ENCODE assay signal across 20 cellular contexts in the genomic region with DNA sequence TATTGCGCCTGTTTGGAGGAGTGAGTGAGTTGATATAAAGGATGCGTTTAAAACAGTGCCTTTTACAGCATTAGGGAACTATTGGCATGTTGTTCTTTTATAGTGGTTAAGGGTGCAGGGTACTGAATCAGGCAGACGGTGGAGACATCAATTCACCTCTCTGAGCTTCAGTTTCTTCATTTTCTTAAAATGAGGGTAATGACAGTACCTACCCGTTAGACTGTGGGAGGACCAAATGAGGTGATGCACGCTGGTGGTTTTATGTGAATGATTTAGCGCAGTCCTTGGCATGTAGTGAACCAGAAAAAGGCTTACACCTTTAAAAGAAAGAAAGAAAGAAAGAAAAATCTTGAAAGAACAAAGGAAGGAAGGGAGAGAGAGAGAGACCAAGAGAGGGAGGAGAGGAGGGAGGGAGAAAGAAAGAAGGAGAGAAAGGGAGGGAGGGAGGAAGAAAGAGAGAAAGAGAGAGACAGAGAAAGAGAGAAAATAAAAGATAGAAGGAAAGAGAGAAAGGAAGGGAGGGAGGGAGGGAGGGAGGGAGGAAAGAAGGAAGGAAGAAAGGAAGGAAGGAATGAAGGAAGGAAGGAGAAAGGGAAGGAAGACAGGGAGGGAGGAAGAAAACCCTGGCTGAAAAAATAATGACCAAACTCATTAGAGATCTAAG. TPM values are rescaled to one million over a fixed set of nuclear protein-coding genes. Genes with fewer than 3 reads are reported as not detected.
DNase-seq lines count a peak whose midpoint lies in the region; ATAC-seq, FAIRE-seq and TF ChIP-seq lines count a peak whose summit lies in the region.
"Had no signal": no experiment of that assay in that cellular context is flagged by ENCODE, and none has a peak within 500 bp of the region (broad histone marks: within the 10 kb centered on the region; RNA-seq: fewer than 3 reads in every experiment).

No MANE protein-coding gene starts in this region.

- no peaks in the 10 kb centered on the region for H3K9me1 ChIP-seq in K562 (ENCODE audit: control insufficient read depth, insufficient read depth, low read length)

- H4K20me1 ChIP-seq in K562 (replicated peaks; ENCODE audit: control insufficient read depth, insufficient read depth, low read length), result no peaks in the 10 kb centered on the region

- no peak overlapping the region for H3K4me3 ChIP-seq in K562
- H3K4me3 ChIP-seq: A549, skin epidermis had no signal

- POLR2A ChIA-PET in activated CD4-positive, alpha-beta memory T cell treated with anti-CD3 and anti-CD28 coated beads for 36 hours (lab: Charles Lee), result interaction anchor here (0.5 to 1.8 kb wide), 6 partner anchors 17 to 148 kb away, joined by 3 to 9 read pairs (median 3); no protein-coding TSS in a partner anchor
- POLR2A ChIA-PET in activated CD4-positive, alpha-beta memory T cell treated with anti-CD3 and anti-CD28 coated beads, Interleukin-2, amount 10 ng/mL, durations not matched to agents 7 days and 5 days (lab: Charles Lee), result interaction anchor here (1.0 kb wide), 1 partner anchor 25 kb away, joined by 5 read pairs; no protein-coding TSS in a partner anchor
- POLR2A ChIA-PET in activated CD4-positive, alpha-beta T cell treated with anti-CD3 and anti-CD28 coated beads, Interleukin-2, amount 10 ng/mL, durations not matched to agents 7 days and 5 days (lab: Charles Lee), result no interaction called here
- POLR2A ChIA-PET in K562 (lab: Yijun Ruan, JAX), result no interaction called here

- no peak for FAIRE-seq in K562 (lab: Jason Lieb, UNC)
- FAIRE-seq: A549, urothelium cell line had no signal

- H3K4me1 ChIP-seq in K562 (replicated peaks in 1 of 2; ENCODE audit: control insufficient read depth in 2 of 2, insufficient read depth in 2 of 2, low read length in 2 of 2), result no peaks in the 10 kb centered on the region
- H3K4me1 ChIP-seq: A549 had no signal

- TF ChIP-seq EP300 in K562 (IDR thresholded peaks at IDR 0.05; ENCODE audit: low read length), result no peak

- no peak for TF ChIP-seq POLR2A in K562 (conservative IDR thresholded peaks at IDR 0.05)

- DNase-seq in activated CD4-positive, alpha-beta memory T cell treated with anti-CD3 and anti-CD28 coated beads for 36 hours, result peak; percentile 61
- DNase-seq in activated CD4-positive, alpha-beta memory T cell treated with anti-CD3 and anti-CD28 coated beads, Interleukin-2, amount 10 ng/mL, durations not matched to agents 7 days and 5 days, result no peak
- DNase-seq in activated CD4-positive, alpha-beta T cell treated with anti-CD3 and anti-CD28 coated beads, Interleukin-2, amount 10 ng/mL, durations not matched to agents 7 days and 5 days, result no peak
- no peak for DNase-seq in K562 (ENCODE audit: extremely low read depth in 1 of 4, low spot score in 3 of 4)
- DNase-seq in stimulated activated CD8-positive, alpha-beta memory T cell treated with anti-CD3 and anti-CD28 coated beads, Interleukin-4, amount 100 ng/mL, for 48 hours, result peak; percentile 40
- no peak for DNase-seq in OCI-M2 (lab: John Stamatoyannopoulos, UW; ENCODE audit: unreplicated experiment)
- no peak for DNase-seq in GM10266 (ENCODE audit: extremely low spot score)
- DNase-seq: erythroblast, KBM-7, left ventricle myocardium superior, NCI-H1048, NCI-H748 treated with DMSO at 0.1 percent for 48 hours, PC-3, posterior cingulate gyrus had no signal

- intact Hi-C loops in activated CD4-positive, alpha-beta memory T cell treated with anti-CD3 and anti-CD28 coated beads for 36 hours (cut with micrococcal nuclease), result loop anchor here (1.0 to 5.0 kb wide), 3 partner anchors 18 to 34 kb away; no protein-coding TSS in a partner anchor
- intact Hi-C loops in K562 (cut with micrococcal nuclease), result no loop called here

- WGBS in K562 (ENCODE audit: insufficient coverage, low coverage, missing lambda C conversion rate), result 2% methylated on average over 6 of the region's 6 CpGs

- no peak overlapping the region for H3K27ac ChIP-seq in K562 (ENCODE audit: extremely low read depth, low read depth, low read length)
- H3K27ac ChIP-seq: A549, HL-60, skin epidermis had no signal

- H3K36me3 ChIP-seq in K562 (ENCODE audit: control insufficient read depth, insufficient read depth, low read length), result no peaks in the 10 kb centered on the region

- H3K27ac Mint-ChIP-seq in activated CD4-positive, alpha-beta memory T cell treated with anti-CD3 and anti-CD28 coated beads for 36 hours, result no peak overlapping the region
- H3K27ac Mint-ChIP-seq in activated CD4-positive, alpha-beta memory T cell treated with anti-CD3 and anti-CD28 coated beads, Interleukin-2, amount 10 ng/mL, durations not matched to agents 7 days and 5 days, result no peak overlapping the region
- H3K27ac Mint-ChIP-seq in activated CD4-positive, alpha-beta T cell treated with anti-CD3 and anti-CD28 coated beads, Interleukin-2, amount 10 ng/mL, durations not matched to agents 7 days and 5 days, result peak overlapping the region; percentile 32
- H3K27ac Mint-ChIP-seq: dendritic cell treated with granulocyte-macrophage colony-stimulating factor and Interleukin-4, amounts not matched to agents 40 ng/mL and 50 ng/mL, for 4 days had no signal

- CTCF ChIA-PET in activated CD4-positive, alpha-beta memory T cell treated with anti-CD3 and anti-CD28 coated beads for 36 hours (lab: Charles Lee), result interaction anchor here (0.9 to 3.5 kb wide), 8 partner anchors 10 to 366 kb away, joined by 4 to 33 read pairs (median 4); partner anchors contain the start of gene CCND2
- CTCF ChIA-PET in activated CD4-positive, alpha-beta memory T cell treated with anti-CD3 and anti-CD28 coated beads, Interleukin-2, amount 10 ng/mL, durations not matched to agents 7 days and 5 days (lab: Charles Lee), result interaction anchor here (1.2 to 1.4 kb wide), 2 partner anchors 26 to 144 kb away, joined by 3 to 4 read pairs; no protein-coding TSS in a partner anchor
- CTCF ChIA-PET in activated CD4-positive, alpha-beta T cell treated with anti-CD3 and anti-CD28 coated beads, Interleukin-2, amount 10 ng/mL, durations not matched to agents 7 days and 5 days (lab: Charles Lee), result interaction anchor here (0.8 to 1.2 kb wide), 4 partner anchors 13 to 112 kb away, joined by 3 to 4 read pairs (median 3); no protein-coding TSS in a partner anchor
- CTCF ChIA-PET in K562 (lab: Yijun Ruan, JAX; ENCODE audit: low intra/inter-chr PET ratio), result no interaction called here

- H3K27me3 Mint-ChIP-seq in activated CD4-positive, alpha-beta memory T cell treated with anti-CD3 and anti-CD28 coated beads for 36 hours, result peaks cover 2% of the 10 kb centered on the region
- H3K27me3 Mint-ChIP-seq in activated CD4-positive, alpha-beta memory T cell treated with anti-CD3 and anti-CD28 coated beads, Interleukin-2, amount 10 ng/mL, durations not matched to agents 7 days and 5 days, result peaks cover 24% of the 10 kb centered on the region
- peaks cover 7% of the 10 kb centered on the region for H3K27me3 Mint-ChIP-seq in activated CD4-positive, alpha-beta T cell treated with anti-CD3 and anti-CD28 coated beads, Interleukin-2, amount 10 ng/mL, durations not matched to agents 7 days and 5 days

- no peak overlapping the region for H3K4me3 Mint-ChIP-seq in activated CD4-positive, alpha-beta memory T cell treated with anti-CD3 and anti-CD28 coated beads for 36 hours
- no peak overlapping the region for H3K4me3 Mint-ChIP-seq in activated CD4-positive, alpha-beta memory T cell treated with anti-CD3 and anti-CD28 coated beads, Interleukin-2, amount 10 ng/mL, durations not matched to agents 7 days and 5 days
- H3K4me3 Mint-ChIP-seq in activated CD4-positive, alpha-beta T cell treated with anti-CD3 and anti-CD28 coated beads, Interleukin-2, amount 10 ng/mL, durations not matched to agents 7 days and 5 days, result no peak overlapping the region
- H3K4me3 Mint-ChIP-seq: dendritic cell treated with granulocyte-macrophage colony-stimulating factor and Interleukin-4, amounts not matched to agents 40 ng/mL and 50 ng/mL, for 4 days had no signal

- H3K4me2 ChIP-seq in K562 (ENCODE audit: insufficient read depth, low read length), result no peak overlapping the region
- H3K4me2 ChIP-seq: A549 had no signal

- H3K36me3 Mint-ChIP-seq in activated CD4-positive, alpha-beta memory T cell treated with anti-CD3 and anti-CD28 coated beads for 36 hours, result no peaks in the 10 kb centered on the region
- no peaks in the 10 kb centered on the region for H3K36me3 Mint-ChIP-seq in activated CD4-positive, alpha-beta memory T cell treated with anti-CD3 and anti-CD28 coated beads, Interleukin-2, amount 10 ng/mL, durations not matched to agents 7 days and 5 days (ENCODE audit: low read depth)
- H3K36me3 Mint-ChIP-seq in activated CD4-positive, alpha-beta T cell treated with anti-CD3 and anti-CD28 coated beads, Interleukin-2, amount 10 ng/mL, durations not matched to agents 7 days and 5 days (ENCODE audit: low read depth), result peaks cover 2% of the 10 kb centered on the region

- no peak overlapping the region for H2AFZ ChIP-seq in K562 (ENCODE audit: low read depth, low read length)

- H3K9ac ChIP-seq in K562 (ENCODE audit: insufficient read depth in 1 of 2, low read depth in 2 of 2, low read length in 2 of 2), result no peak overlapping the region

- H3K9me3 ChIP-seq in K562 (replicated peaks; ENCODE audit: control insufficient read depth, insufficient read depth, low read depth, low read length), result no peaks in the 10 kb centered on the region
- H3K9me3 ChIP-seq: A549 had no signal

- TF ChIP-seq CTCF in K562 (IDR thresholded peaks at IDR 0.05 in 2 of 3, conservative IDR thresholded peaks at IDR 0.05 in 1 of 3; ENCODE audit: insufficient read depth in 2 of 3, low read depth in 1 of 3, low read length in 3 of 3) (no peak), GM10266 (IDR thresholded peaks at IDR 0.05; ENCODE audit: control insufficient read depth, insufficient read depth, low read depth, missing control alignments) (no peak)

- in situ Hi-C loops in K562 (cut with MboI), result no loop called here

- H3K9me3 Mint-ChIP-seq in activated CD4-positive, alpha-beta memory T cell treated with anti-CD3 and anti-CD28 coated beads for 36 hours, result no peaks in the 10 kb centered on the region
- no peaks in the 10 kb centered on the region for H3K9me3 Mint-ChIP-seq in activated CD4-positive, alpha-beta memory T cell treated with anti-CD3 and anti-CD28 coated beads, Interleukin-2, amount 10 ng/mL, durations not matched to agents 7 days and 5 days
- H3K9me3 Mint-ChIP-seq in activated CD4-positive, alpha-beta T cell treated with anti-CD3 and anti-CD28 coated beads, Interleukin-2, amount 10 ng/mL, durations not matched to agents 7 days and 5 days, result no peaks in the 10 kb centered on the region
- H3K9me3 Mint-ChIP-seq: dendritic cell treated with granulocyte-macrophage colony-stimulating factor and Interleukin-4, amounts not matched to agents 40 ng/mL and 50 ng/mL, for 4 days had no signal

- peaks cover 21 to 38% of the 10 kb centered on the region in 2 experiments; a peak in 4 of 5 replicates for H3K27me3 ChIP-seq in K562 (ENCODE audit: control insufficient read depth in 2 of 2, insufficient read depth in 2 of 2, low read length in 2 of 2)

- no TSS peak for BruUV-seq in K562 (replicated peaks; lab: Mats Ljungman, UMichigan)

- H3K79me2 ChIP-seq in K562 (ENCODE audit: control insufficient read depth, insufficient read depth, low read length), result no peaks in the 10 kb centered on the region

- ATAC-seq in K562 (no peak), HG03342 (IDR thresholded peaks at IDR 0.05; ENCODE audit: unreplicated experiment) (no peak)
- ATAC-seq: A549, PC-3 had no signal

- TF ChIP-seq RAD21 in K562 (CRISPR knock-in tag; conservative IDR thresholded peaks at IDR 0.05 in 1 of 2, IDR thresholded peaks at IDR 0.05 in 1 of 2), result no peak

- peaks cover 15% of the 10 kb centered on the region for H3K4me1 Mint-ChIP-seq in activated CD4-positive, alpha-beta memory T cell treated with anti-CD3 and anti-CD28 coated beads for 36 hours (ENCODE audit: low read depth)
- peaks cover 10% of the 10 kb centered on the region for H3K4me1 Mint-ChIP-seq in activated CD4-positive, alpha-beta memory T cell treated with anti-CD3 and anti-CD28 coated beads, Interleukin-2, amount 10 ng/mL, durations not matched to agents 7 days and 5 days
- peaks cover 8% of the 10 kb centered on the region for H3K4me1 Mint-ChIP-seq in activated CD4-positive, alpha-beta T cell treated with anti-CD3 and anti-CD28 coated beads, Interleukin-2, amount 10 ng/mL, durations not matched to agents 7 days and 5 days

RNA-seq across cellular contexts. Expression of gene CCND2, which starts 22.2 kb away (rescaled TPM):
- 100 to 1,000 TPM; 255 to 261 TPM for total RNA-seq in activated CD4-positive, alpha-beta memory T cell treated with anti-CD3 and anti-CD28 coated beads for 36 hours
- 100 to 1,000 TPM; 389 to 401 TPM for total RNA-seq in activated CD4-positive, alpha-beta memory T cell treated with anti-CD3 and anti-CD28 coated beads, Interleukin-2, amount 10 ng/mL, durations not matched to agents 7 days and 5 days
- total RNA-seq in activated CD4-positive, alpha-beta T cell treated with anti-CD3 and anti-CD28 coated beads, Interleukin-2, amount 10 ng/mL, durations not matched to agents 7 days and 5 days, result 100 to 1,000 TPM; 290 to 332 TPM
- 52.6 and 55.6 TPM in 2 replicates for total RNA-seq in K562 (2011; cell fraction: chromatin; rRNA removed; ENCODE audit: low replicate concordance)
- total RNA-seq in K562 (2011; cell fraction: nucleolus; rRNA removed), result 37.4 and 40.2 TPM in 2 replicates
- 57.5 and 64.9 TPM in 2 replicates for total RNA-seq in K562 (2011; cell fraction: nucleoplasm; rRNA removed)
- 39.6 and 52.1 TPM in 2 replicates for total RNA-seq in K562 (2014; rRNA removed)
- total RNA-seq in K562 (2014; rRNA removed; fragmentation: Illumina TruSeq; extraction: Trizol), result 68.9 and 71.9 TPM in 2 replicates
- 49.7 and 53.2 TPM in 2 replicates for total RNA-seq in K562 (2015; rRNA removed; fragmentation: Illumina TruSeq; extraction: Trizol)
- 93.5 and 99.3 TPM in 2 replicates for total RNA-seq in K562 (2021)
- 36.9 and 42.9 TPM in 2 replicates for polyA plus RNA-seq in K562 (2011; rRNA removed)
- 20.5 and 35.3 TPM in 2 replicates for polyA plus RNA-seq in K562 (2011; cell fraction: cytosol; rRNA removed)
- 28.5 and 42.5 TPM in 2 replicates for polyA plus RNA-seq in K562 (2011; cell fraction: nucleus; rRNA removed)
- 12.1 and 12.4 TPM in 2 replicates for polyA plus RNA-seq in K562 (2012)
- polyA plus RNA-seq in K562 (2014; fragmentation: Illumina TruSeq; extraction: Trizol), result 12.6 and 13.6 TPM in 2 replicates
- 10 to 100 TPM; 13.7 to 47.6 TPM for polyA plus RNA-seq in K562 (2014; fragmentation: Nextera tagmentation; extraction: Ambion mirVana)
- 30.3 and 33.2 TPM in 2 replicates for polyA plus RNA-seq in K562 (2014; rRNA removed)
- polyA minus RNA-seq in K562 (2011; rRNA and poly(A)+ RNA removed), result 109 and 119 TPM in 2 replicates
- 68.1 and 69.3 TPM in 2 replicates for polyA minus RNA-seq in K562 (2011; cell fraction: cytosol; rRNA and poly(A)+ RNA removed)
- polyA minus RNA-seq in K562 (2011; cell fraction: nucleus; rRNA and poly(A)+ RNA removed), result 21.5 and 41.5 TPM in 2 replicates
- total RNA-seq: PC-3 had no signal

Comparison
In these comparisons a context has a peak if more than half of its experiments do, and no peak if none do; other contexts are left out.
1. DNase-seq: peak in activated CD4-positive, alpha-beta memory T cell treated with anti-CD3 and anti-CD28 coated beads for 36 hours (single experiment) and stimulated activated CD8-positive, alpha-beta memory T cell treated with anti-CD3 and anti-CD28 coated beads, Interleukin-4, amount 100 ng/mL, for 48 hours (single experiment); none in activated CD4-positive, alpha-beta memory T cell treated with anti-CD3 and anti-CD28 coated beads, Interleukin-2, amount 10 ng/mL, durations not matched to agents 7 days and 5 days (single experiment), activated CD4-positive, alpha-beta T cell treated with anti-CD3 and anti-CD28 coated beads, Interleukin-2, amount 10 ng/mL, durations not matched to agents 7 days and 5 days (single experiment), K562 (0 of 4), OCI-M2 (single experiment) and GM10266 (single experiment).
2. POLR2A ChIA-PET loops: an anchor here in activated CD4-positive, alpha-beta memory T cell treated with anti-CD3 and anti-CD28 coated beads for 36 hours (0.5 to 1.8 kb wide) and activated CD4-positive, alpha-beta memory T cell treated with anti-CD3 and anti-CD28 coated beads, Interleukin-2, amount 10 ng/mL, durations not matched to agents 7 days and 5 days (1.0 kb wide); none called in activated CD4-positive, alpha-beta T cell treated with anti-CD3 and anti-CD28 coated beads, Interleukin-2, amount 10 ng/mL, durations not matched to agents 7 days and 5 days and K562.